ENCODE assay signal across 28 cellular contexts in the genomic region with DNA sequence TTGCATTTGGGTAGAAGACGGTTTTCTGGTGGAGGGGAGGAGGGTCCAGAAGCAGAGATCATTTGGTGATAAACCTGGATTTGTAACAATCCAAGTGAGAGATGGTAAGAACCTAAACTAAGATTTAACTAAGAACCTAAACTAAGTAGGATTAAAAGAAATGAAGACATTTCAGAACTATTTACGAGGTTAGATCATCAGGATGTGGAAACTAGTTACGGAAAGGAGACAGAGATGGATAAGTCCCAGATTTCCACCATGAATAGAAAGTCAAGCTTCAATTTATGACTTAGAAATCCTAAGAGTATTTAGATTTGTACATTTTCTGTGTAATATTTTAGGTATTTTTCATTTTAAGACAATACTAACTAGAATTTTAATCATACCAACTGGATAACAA.
"Had no signal": no experiment of that assay in that cellular context is flagged by ENCODE, and none has a peak within 500 bp of the region (broad histone marks: within the 10 kb centered on the region; RNA-seq: fewer than 3 reads in every experiment).

No MANE protein-coding gene starts in this region.

- H3K4me1 Mint-ChIP-seq: stimulated activated effector memory CD8-positive, alpha-beta T cell treated with anti-CD3 and anti-CD28 coated beads, Interleukin-12 subunit alpha, Interleukin-12 subunit beta, amount 100 ng/mL, for 72 hours; stimulated activated memory B cell treated with anti-CD40 and anti-IgM and Interleukin-4, amounts not matched to agents 10 μg/mL and 1 μg/mL and 100 μg/mL, for 72 hours; stimulated activated naive B cell treated with anti-CD40 and anti-IgM and Interleukin-4, amounts not matched to agents 10 μg/mL and 1 μg/mL and 100 μg/mL, for 72 hours; stimulated activated naive CD8-positive, alpha-beta T cell treated with anti-CD3 and anti-CD28 coated beads, Interleukin-15, amount 100 ng/mL, for 72 hours had no signal

- H3K27ac Mint-ChIP-seq: stimulated activated effector memory CD8-positive, alpha-beta T cell treated with anti-CD3 and anti-CD28 coated beads, Interleukin-12 subunit alpha, Interleukin-12 subunit beta, amount 100 ng/mL, for 72 hours; stimulated activated memory B cell treated with anti-CD40 and anti-IgM and Interleukin-4, amounts not matched to agents 10 μg/mL and 1 μg/mL and 100 μg/mL, for 72 hours; stimulated activated naive B cell treated with anti-CD40 and anti-IgM and Interleukin-4, amounts not matched to agents 10 μg/mL and 1 μg/mL and 100 μg/mL, for 72 hours; stimulated activated naive CD8-positive, alpha-beta T cell treated with anti-CD3 and anti-CD28 coated beads, Interleukin-15, amount 100 ng/mL, for 72 hours; stimulated activated naive CD8-positive, alpha-beta T cell treated with anti-CD3 and anti-CD28 coated beads, Interleukin-15, Interleukin-2, amounts not matched to agents 100 ng/mL and 50 ng/mL, for 24 hours; type B pancreatic cell had no signal

- H3K9me3 Mint-ChIP-seq: stimulated activated memory B cell treated with anti-CD40 and anti-IgM and Interleukin-4, amounts not matched to agents 10 μg/mL and 1 μg/mL and 100 μg/mL, for 72 hours; stimulated activated naive CD8-positive, alpha-beta T cell treated with anti-CD3 and anti-CD28 coated beads, Interleukin-15, Interleukin-2, amounts not matched to agents 100 ng/mL and 50 ng/mL, for 24 hours; type B pancreatic cell had no signal

- ATAC-seq: stimulated activated effector memory CD8-positive, alpha-beta T cell treated with anti-CD3 and anti-CD28 coated beads, Interleukin-12 subunit alpha, Interleukin-12 subunit beta, amount 100 ng/mL, for 72 hours; stimulated activated memory B cell treated with anti-CD40 and anti-IgM and Interleukin-4, amounts not matched to agents 10 μg/mL and 1 μg/mL and 100 μg/mL, for 72 hours; stimulated activated naive B cell treated with anti-CD40 and anti-IgM and Interleukin-4, amounts not matched to agents 10 μg/mL and 1 μg/mL and 100 μg/mL, for 72 hours; stimulated activated naive CD8-positive, alpha-beta T cell treated with anti-CD3 and anti-CD28 coated beads, Interleukin-15, amount 100 ng/mL, for 72 hours; stimulated activated naive CD8-positive, alpha-beta T cell treated with anti-CD3 and anti-CD28 coated beads, Interleukin-15, Interleukin-2, amounts not matched to agents 100 U/mL and 50 U/mL, for 24 hours; upper lobe of right lung had no signal

- FAIRE-seq: urothelium cell line had no signal

- H3K36me3 Mint-ChIP-seq: stimulated activated effector memory CD8-positive, alpha-beta T cell treated with anti-CD3 and anti-CD28 coated beads, Interleukin-12 subunit alpha, Interleukin-12 subunit beta, amount 100 ng/mL, for 72 hours; stimulated activated memory B cell treated with anti-CD40 and anti-IgM and Interleukin-4, amounts not matched to agents 10 μg/mL and 1 μg/mL and 100 μg/mL, for 72 hours; stimulated activated naive B cell treated with anti-CD40 and anti-IgM and Interleukin-4, amounts not matched to agents 10 μg/mL and 1 μg/mL and 100 μg/mL, for 72 hours; type B pancreatic cell had no signal

- DNase-seq: stimulated activated CD4-positive, alpha-beta T cell treated with anti-CD3 and anti-CD28 coated beads, Interleukin-2, amount 100 ng/mL, for 48 hours; stimulated activated CD4-positive, alpha-beta T cell treated with anti-CD3 and anti-CD28 coated beads, Interleukin-4, amount 100 ng/mL, for 1 hour; stimulated activated CD4-positive, alpha-beta T cell treated with anti-CD3 and anti-CD28 coated beads, Interleukin-4, amount 100 ng/mL, for 24 hours; stimulated activated CD4-positive, alpha-beta T cell treated with anti-CD3 and anti-CD28 coated beads, Interleukin-4, amount 100 ng/mL, for 4 hours; stimulated activated CD8-positive, alpha-beta memory T cell treated with anti-CD3 and anti-CD28 coated beads, Interleukin-4, amount 100 ng/mL, for 48 hours; stimulated activated naive B cell treated with anti-CD40 and anti-IgM and Interleukin-4, amounts not matched to agents 10 μg/mL and 1 μg/mL and 100 μg/mL, for 72 hours; stimulated activated naive CD4-positive, alpha-beta T cell; stimulated activated naive CD4-positive, alpha-beta T cell treated with Interleukin-2 at 50 U/mL for 16 hours; stimulated activated naive CD8-positive, alpha-beta T cell treated with anti-CD3 and anti-CD28 coated beads, Interleukin-15, amount 100 ng/mL, for 72 hours; stimulated activated naive CD8-positive, alpha-beta T cell treated with anti-CD3 and anti-CD28 coated beads, Interleukin-15, Interleukin-2, amounts not matched to agents 100 U/mL and 50 U/mL, for 24 hours; stomach; substantia nigra; testis; thyroid gland; tibial artery; transverse colon; trophoblast cell; upper lobe of left lung; upper lobe of right lung; uterus had no signal

- H3K4me1 ChIP-seq: stomach, suprapubic skin, testis, thyroid gland, tibial artery, transverse colon, upper lobe of left lung, upper lobe of right lung, uterus, vagina had no signal

- H3K27me3 ChIP-seq: stomach, suprapubic skin, testis, thyroid gland, tibial artery, transverse colon, upper lobe of left lung, upper lobe of right lung, uterus, vagina had no signal

- H3K27ac ChIP-seq: stomach, suprapubic skin, testis, thoracic aorta, thyroid gland, tibial artery, transverse colon, upper lobe of left lung, upper lobe of right lung, uterus, vagina had no signal

- H3K4me3 Mint-ChIP-seq: stimulated activated effector memory CD8-positive, alpha-beta T cell treated with anti-CD3 and anti-CD28 coated beads, Interleukin-12 subunit alpha, Interleukin-12 subunit beta, amount 100 ng/mL, for 72 hours; stimulated activated memory B cell treated with anti-CD40 and anti-IgM and Interleukin-4, amounts not matched to agents 10 μg/mL and 1 μg/mL and 100 μg/mL, for 72 hours; stimulated activated naive B cell treated with anti-CD40 and anti-IgM and Interleukin-4, amounts not matched to agents 10 μg/mL and 1 μg/mL and 100 μg/mL, for 72 hours; stimulated activated naive CD8-positive, alpha-beta T cell treated with anti-CD3 and anti-CD28 coated beads, Interleukin-15, amount 100 ng/mL, for 72 hours; stimulated activated naive CD8-positive, alpha-beta T cell treated with anti-CD3 and anti-CD28 coated beads, Interleukin-15, Interleukin-2, amounts not matched to agents 100 ng/mL and 50 ng/mL, for 24 hours; type B pancreatic cell had no signal

- H3K27me3 Mint-ChIP-seq: stimulated activated naive CD8-positive, alpha-beta T cell treated with anti-CD3 and anti-CD28 coated beads, Interleukin-15, amount 100 ng/mL, for 72 hours; stimulated activated naive CD8-positive, alpha-beta T cell treated with anti-CD3 and anti-CD28 coated beads, Interleukin-15, Interleukin-2, amounts not matched to agents 100 ng/mL and 50 ng/mL, for 24 hours had no signal

- H3K36me3 ChIP-seq: stomach, suprapubic skin, thoracic aorta, thyroid gland, tibial artery, transverse colon, upper lobe of left lung, upper lobe of right lung, uterus, vagina had no signal

- H3K4me3 ChIP-seq: stomach, suprapubic skin, testis, thoracic aorta, thyroid gland, tibial artery, transverse colon, upper lobe of left lung, upper lobe of right lung, uterus, vagina had no signal

- H3K9me3 ChIP-seq: stomach, suprapubic skin, testis, thoracic aorta, thyroid gland, transverse colon, upper lobe of left lung, upper lobe of right lung, uterus, vagina had no signal
